In genomic region chr6:55868910-55869479, GRCh38 we compare ENCODE assay signal across 10 cellular contexts. TPM values are rescaled to one million over a fixed set of nuclear protein-coding genes. Genes with fewer than 3 reads are reported as not detected.
DNase-seq lines count a peak whose midpoint lies in the region; ATAC-seq and TF ChIP-seq lines count a peak whose summit lies in the region.
"Had no signal": no experiment of that assay in that cellular context is flagged by ENCODE, and none has a peak within 500 bp of the region (broad histone marks: within the 10 kb centered on the region; RNA-seq: fewer than 3 reads in every experiment).

No MANE protein-coding gene starts in this region.

- H3K4me3 ChIP-seq in OCI-LY3 (ENCODE audit: low read length) (peak overlapping the region; percentile 42), dorsolateral prefrontal cortex (no peak overlapping the region)
- H3K4me3 ChIP-seq: thoracic aorta had no signal

- H3K79me2 ChIP-seq in OCI-LY3 (ENCODE audit: low read length) = no peaks in the 10 kb centered on the region

- H3K9me3 ChIP-seq in OCI-LY3 (ENCODE audit: insufficient read depth, low read length) = no peaks in the 10 kb centered on the region
- H3K9me3 ChIP-seq: thoracic aorta had no signal

- H2AFZ ChIP-seq in OCI-LY3 (ENCODE audit: low read depth, low read length) = no peak overlapping the region

- intact Hi-C loops in dorsolateral prefrontal cortex (cut with DNase I) = no loop called here

- H4K20me1 ChIP-seq in OCI-LY3 (ENCODE audit: insufficient read depth, low read length) = no peaks in the 10 kb centered on the region

- H3K9ac ChIP-seq in OCI-LY3 (ENCODE audit: low read length) = no peak overlapping the region

- H3K27me3 ChIP-seq in OCI-LY3 (ENCODE audit: low read depth, low read length) (no peaks in the 10 kb centered on the region), dorsolateral prefrontal cortex (peaks cover 0 to 4% (median 0%) of the 10 kb centered on the region in 45 donors)

- TF ChIP-seq CTCF in OCI-LY3 (IDR thresholded peaks at IDR 0.05; ENCODE audit: low read depth, low read length) (no peak), neural crest cell (conservative IDR thresholded peaks at IDR 0.05) (no peak), dorsolateral prefrontal cortex (IDR thresholded peaks at IDR 0.05 in 54 of 56, conservative IDR thresholded peaks at IDR 0.05 in 2 of 56; ENCODE audit: low read depth in 1 of 56, partially characterized antibody in 56 of 56) (no peak)

- no peaks in the 10 kb centered on the region for H3K36me3 ChIP-seq in OCI-LY3 (replicated peaks; ENCODE audit: low read depth, low read length)
- H3K36me3 ChIP-seq: thoracic aorta had no signal

- no peaks in the 10 kb centered on the region for H3K36me3 Mint-ChIP-seq in neural crest cell (ENCODE audit: low read depth)

- H3K27ac ChIP-seq in OCI-LY3 (ENCODE audit: low read length) = peak overlapping the region; percentile 66
- peak overlapping the region in 2 of 59 donors; percentile 10 to 24 for H3K27ac ChIP-seq in dorsolateral prefrontal cortex
- H3K27ac ChIP-seq: thoracic aorta had no signal

- peak; percentile 36 for DNase-seq in activated CD4-positive, alpha-beta T cell treated with anti-CD3 and anti-CD28 coated beads for 48 hours
- no peak for DNase-seq in activated CD4-positive, alpha-beta T cell treated with anti-CD3 and anti-CD28 coated beads, Interleukin-2, amount 50 U/mL, for 4 hours
- DNase-seq in neural crest cell (ENCODE audit: low read depth, low spot score) = no peak
- no peak for DNase-seq in middle frontal gyrus (ENCODE audit: extremely low spot score, low spot score)
- no peak for DNase-seq in dorsolateral prefrontal cortex
- no peak for DNase-seq in NOMO-1 treated with dmso at 0.1 percent for 144 hours (lab: John Stamatoyannopoulos, UW; ENCODE audit: unreplicated experiment)

- peak overlapping the region; percentile 6 for H3K27ac Mint-ChIP-seq in neural crest cell (ENCODE audit: unreplicated experiment)
- H3K27ac Mint-ChIP-seq: T-helper 1 cell treated with Interleukin-12 subunit alpha and Interleukin-12 subunit beta and Interleukin-4 antibody, amounts not matched to agents 30 μg/mL and 1 μg/mL, for 36 hours had no signal

- H3K4me1 Mint-ChIP-seq in neural crest cell = peaks cover 28% of the 10 kb centered on the region

- H3K27me3 Mint-ChIP-seq in neural crest cell (ENCODE audit: low read depth) = no peaks in the 10 kb centered on the region

- H3K4me1 ChIP-seq in OCI-LY3 (ENCODE audit: low read length) = peaks cover 38% of the 10 kb centered on the region

- H3K9me3 Mint-ChIP-seq in neural crest cell = peaks cover 2% of the 10 kb centered on the region
- H3K9me3 Mint-ChIP-seq: T-helper 1 cell treated with Interleukin-12 subunit alpha and Interleukin-12 subunit beta and Interleukin-4 antibody, amounts not matched to agents 30 μg/mL and 1 μg/mL, for 36 hours had no signal

- peak overlapping the region; percentile 72 for H3K4me2 ChIP-seq in OCI-LY3 (ENCODE audit: low read length)

- H3K4me3 Mint-ChIP-seq in neural crest cell = peak overlapping the region; percentile 10
- H3K4me3 Mint-ChIP-seq: T-helper 1 cell treated with Interleukin-12 subunit alpha and Interleukin-12 subunit beta and Interleukin-4 antibody, amounts not matched to agents 30 μg/mL and 1 μg/mL, for 36 hours had no signal

- peak; percentile 96 for ATAC-seq in HG02840 (IDR thresholded peaks at IDR 0.05; ENCODE audit: low FRiP score, unreplicated experiment)

RNA-seq across cellular contexts. Expression of gene BMP5, which starts 6.4 kb away (rescaled TPM):
- total RNA-seq in neural crest cell (2.2 and 2.4 TPM in 2 replicates), dorsolateral prefrontal cortex (1 to 10 TPM in 17 of 120 experiments, under 1 TPM in 60, not detected in 43; 0.10 to 8.0 (median 0.38) TPM)
- total RNA-seq: thoracic aorta had no signal
